In the genomic region with DNA sequence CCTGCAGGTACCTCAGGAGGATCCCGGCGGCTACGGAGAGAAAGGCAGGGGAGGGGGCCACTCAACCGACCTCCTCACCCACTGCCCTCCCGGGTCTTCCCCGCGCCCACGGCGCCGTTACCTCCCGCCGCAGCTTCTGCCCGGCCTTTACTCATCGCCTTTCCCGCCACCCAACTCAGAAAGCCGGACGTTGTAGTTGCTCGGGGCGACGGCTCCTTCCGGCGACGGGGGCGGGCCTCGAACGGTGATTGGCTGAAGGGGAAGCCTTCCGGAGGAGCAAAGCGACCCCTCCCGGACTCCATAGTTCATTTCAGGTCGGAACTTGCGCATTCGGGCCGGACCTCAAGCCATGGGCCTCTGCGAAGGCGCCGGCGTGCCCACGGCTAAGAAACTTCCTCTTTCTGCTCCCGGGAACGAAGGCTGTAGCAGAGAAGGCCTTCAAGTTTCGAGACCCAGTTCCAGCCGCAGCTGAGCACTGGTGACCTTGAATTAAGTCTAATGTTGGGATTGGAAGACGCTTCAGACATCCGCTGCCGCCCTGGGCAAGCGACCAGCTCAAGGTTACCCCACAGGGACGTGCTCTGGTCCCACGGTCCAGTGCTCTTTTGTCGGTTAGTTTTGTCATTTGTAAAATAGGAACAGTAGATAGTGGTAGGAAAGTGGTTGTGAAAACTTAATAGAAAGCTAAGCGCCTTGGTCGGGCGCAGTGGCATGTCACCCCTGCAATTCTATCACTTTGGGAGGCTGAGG, we compare ENCODE assay signal across 1 cellular context.
TF ChIP-seq lines count a peak whose summit lies in the region.

PSMC3IP (minus strand) TSS at position 198 of the 750 bp plus-strand sequence; CDS start at position 155, 43 bp downstream.

TF ChIP-seq in K562, 482 proteins besides CTCF, POLR2A, EP300 and RAD21 (continued from another document and continues in another):
- TF ChIP-seq, protein P1, sequence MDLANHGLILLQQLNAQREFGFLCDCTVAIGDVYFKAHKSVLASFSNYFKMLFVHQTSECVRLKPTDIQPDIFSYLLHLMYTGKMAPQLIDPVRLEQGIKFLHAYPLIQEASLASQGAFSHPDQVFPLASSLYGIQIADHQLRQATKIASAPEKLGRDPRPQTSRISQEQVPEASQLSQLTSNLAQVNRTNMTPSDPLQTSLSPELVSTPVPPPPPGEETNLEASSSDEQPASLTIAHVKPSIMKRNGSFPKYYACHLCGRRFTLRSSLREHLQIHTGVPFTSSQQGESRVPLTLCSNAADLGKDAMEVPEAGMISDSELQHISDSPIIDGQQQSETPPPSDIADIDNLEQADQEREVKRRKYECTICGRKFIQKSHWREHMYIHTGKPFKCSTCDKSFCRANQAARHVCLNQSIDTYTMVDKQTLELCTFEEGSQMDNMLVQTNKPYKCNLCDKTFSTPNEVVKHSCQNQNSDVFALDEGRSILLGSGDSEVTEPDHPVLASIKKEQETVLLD (IDR thresholded peaks at IDR 0.05) = peak; percentile 21; the same call in 1 of the 2 replicates
- TF ChIP-seq STAT6 (CRISPR knock-in tag; IDR thresholded peaks at IDR 0.05) = no peak; the same call in 1 of the 2 replicates
- TF ChIP-seq SAP30 (IDR thresholded peaks at IDR 0.05; ENCODE audit: borderline replicate concordance, insufficient read depth, low read depth, low read length, poor library complexity, severe bottlenecking) = peak; percentile 72
- TF ChIP-seq CBX3 (IDR thresholded peaks at IDR 0.05; ENCODE audit: borderline replicate concordance in 1 of 2, low read length in 2 of 2) = peak in 1 of 2 experiments; percentile 24; a peak in 1 of 3 replicates
- TF ChIP-seq, protein P2, sequence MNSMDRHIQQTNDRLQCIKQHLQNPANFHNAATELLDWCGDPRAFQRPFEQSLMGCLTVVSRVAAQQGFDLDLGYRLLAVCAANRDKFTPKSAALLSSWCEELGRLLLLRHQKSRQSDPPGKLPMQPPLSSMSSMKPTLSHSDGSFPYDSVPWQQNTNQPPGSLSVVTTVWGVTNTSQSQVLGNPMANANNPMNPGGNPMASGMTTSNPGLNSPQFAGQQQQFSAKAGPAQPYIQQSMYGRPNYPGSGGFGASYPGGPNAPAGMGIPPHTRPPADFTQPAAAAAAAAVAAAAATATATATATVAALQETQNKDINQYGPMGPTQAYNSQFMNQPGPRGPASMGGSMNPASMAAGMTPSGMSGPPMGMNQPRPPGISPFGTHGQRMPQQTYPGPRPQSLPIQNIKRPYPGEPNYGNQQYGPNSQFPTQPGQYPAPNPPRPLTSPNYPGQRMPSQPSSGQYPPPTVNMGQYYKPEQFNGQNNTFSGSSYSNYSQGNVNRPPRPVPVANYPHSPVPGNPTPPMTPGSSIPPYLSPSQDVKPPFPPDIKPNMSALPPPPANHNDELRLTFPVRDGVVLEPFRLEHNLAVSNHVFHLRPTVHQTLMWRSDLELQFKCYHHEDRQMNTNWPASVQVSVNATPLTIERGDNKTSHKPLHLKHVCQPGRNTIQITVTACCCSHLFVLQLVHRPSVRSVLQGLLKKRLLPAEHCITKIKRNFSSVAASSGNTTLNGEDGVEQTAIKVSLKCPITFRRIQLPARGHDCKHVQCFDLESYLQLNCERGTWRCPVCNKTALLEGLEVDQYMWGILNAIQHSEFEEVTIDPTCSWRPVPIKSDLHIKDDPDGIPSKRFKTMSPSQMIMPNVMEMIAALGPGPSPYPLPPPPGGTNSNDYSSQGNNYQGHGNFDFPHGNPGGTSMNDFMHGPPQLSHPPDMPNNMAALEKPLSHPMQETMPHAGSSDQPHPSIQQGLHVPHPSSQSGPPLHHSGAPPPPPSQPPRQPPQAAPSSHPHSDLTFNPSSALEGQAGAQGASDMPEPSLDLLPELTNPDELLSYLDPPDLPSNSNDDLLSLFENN (IDR thresholded peaks at IDR 0.05; ENCODE audit: low read depth in 2 of 2, low read length in 2 of 2) = no peak
- no peak for TF ChIP-seq ZBTB5 (IDR thresholded peaks at IDR 0.05)
- TF ChIP-seq HMGN3 (IDR thresholded peaks at IDR 0.05; ENCODE audit: borderline replicate concordance, extremely low read depth, insufficient read length, low read depth, low read length) = peak; percentile 60
- TF ChIP-seq, protein P3, sequence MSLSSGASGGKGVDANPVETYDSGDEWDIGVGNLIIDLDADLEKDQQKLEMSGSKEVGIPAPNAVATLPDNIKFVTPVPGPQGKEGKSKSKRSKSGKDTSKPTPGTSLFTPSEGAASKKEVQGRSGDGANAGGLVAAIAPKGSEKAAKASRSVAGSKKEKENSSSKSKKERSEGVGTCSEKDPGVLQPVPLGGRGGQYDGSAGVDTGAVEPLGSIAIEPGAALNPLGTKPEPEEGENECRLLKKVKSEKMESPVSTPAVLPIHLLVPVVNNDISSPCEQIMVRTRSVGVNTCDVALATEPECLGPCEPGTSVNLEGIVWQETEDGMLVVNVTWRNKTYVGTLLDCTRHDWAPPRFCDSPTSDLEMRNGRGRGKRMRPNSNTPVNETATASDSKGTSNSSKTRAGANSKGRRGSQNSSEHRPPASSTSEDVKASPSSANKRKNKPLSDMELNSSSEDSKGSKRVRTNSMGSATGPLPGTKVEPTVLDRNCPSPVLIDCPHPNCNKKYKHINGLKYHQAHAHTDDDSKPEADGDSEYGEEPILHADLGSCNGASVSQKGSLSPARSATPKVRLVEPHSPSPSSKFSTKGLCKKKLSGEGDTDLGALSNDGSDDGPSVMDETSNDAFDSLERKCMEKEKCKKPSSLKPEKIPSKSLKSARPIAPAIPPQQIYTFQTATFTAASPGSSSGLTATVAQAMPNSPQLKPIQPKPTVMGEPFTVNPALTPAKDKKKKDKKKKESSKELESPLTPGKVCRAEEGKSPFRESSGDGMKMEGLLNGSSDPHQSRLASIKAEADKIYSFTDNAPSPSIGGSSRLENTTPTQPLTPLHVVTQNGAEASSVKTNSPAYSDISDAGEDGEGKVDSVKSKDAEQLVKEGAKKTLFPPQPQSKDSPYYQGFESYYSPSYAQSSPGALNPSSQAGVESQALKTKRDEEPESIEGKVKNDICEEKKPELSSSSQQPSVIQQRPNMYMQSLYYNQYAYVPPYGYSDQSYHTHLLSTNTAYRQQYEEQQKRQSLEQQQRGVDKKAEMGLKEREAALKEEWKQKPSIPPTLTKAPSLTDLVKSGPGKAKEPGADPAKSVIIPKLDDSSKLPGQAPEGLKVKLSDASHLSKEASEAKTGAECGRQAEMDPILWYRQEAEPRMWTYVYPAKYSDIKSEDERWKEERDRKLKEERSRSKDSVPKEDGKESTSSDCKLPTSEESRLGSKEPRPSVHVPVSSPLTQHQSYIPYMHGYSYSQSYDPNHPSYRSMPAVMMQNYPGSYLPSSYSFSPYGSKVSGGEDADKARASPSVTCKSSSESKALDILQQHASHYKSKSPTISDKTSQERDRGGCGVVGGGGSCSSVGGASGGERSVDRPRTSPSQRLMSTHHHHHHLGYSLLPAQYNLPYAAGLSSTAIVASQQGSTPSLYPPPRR (CRISPR knock-in tag; IDR thresholded peaks at IDR 0.05; ENCODE audit: borderline replicate concordance) = no peak
- TF ChIP-seq PCBP2 (IDR thresholded peaks at IDR 0.05; ENCODE audit: low read depth, low read length, poor library complexity, severe bottlenecking) = no peak
- no peak for TF ChIP-seq ZNF57 (CRISPR knock-in tag; IDR thresholded peaks at IDR 0.05)
- no peak for TF ChIP-seq NCOA6 (IDR thresholded peaks at IDR 0.05)
- no peak; a peak in 1 of 4 replicates for TF ChIP-seq MLLT1 (IDR thresholded peaks at IDR 0.05)
- no peak for TF ChIP-seq HNRNPL (IDR thresholded peaks at IDR 0.05; ENCODE audit: low read depth, low read length)
- TF ChIP-seq POLR2B (IDR thresholded peaks at IDR 0.05; ENCODE audit: low read depth, partially characterized antibody) = peak; percentile 86
- no peak for TF ChIP-seq PRMT5 (CRISPR knock-in tag; IDR thresholded peaks at IDR 0.05)
- no peak for TF ChIP-seq SMARCB1 (IDR thresholded peaks at IDR 0.05; ENCODE audit: insufficient read length, low read depth)
- TF ChIP-seq TAF7 (tag; IDR thresholded peaks at IDR 0.05) = no peak
- no peak for TF ChIP-seq RBM39 (optimal IDR thresholded peaks at IDR 0.05; ENCODE audit: low read depth, low read length)
- TF ChIP-seq, protein P4, sequence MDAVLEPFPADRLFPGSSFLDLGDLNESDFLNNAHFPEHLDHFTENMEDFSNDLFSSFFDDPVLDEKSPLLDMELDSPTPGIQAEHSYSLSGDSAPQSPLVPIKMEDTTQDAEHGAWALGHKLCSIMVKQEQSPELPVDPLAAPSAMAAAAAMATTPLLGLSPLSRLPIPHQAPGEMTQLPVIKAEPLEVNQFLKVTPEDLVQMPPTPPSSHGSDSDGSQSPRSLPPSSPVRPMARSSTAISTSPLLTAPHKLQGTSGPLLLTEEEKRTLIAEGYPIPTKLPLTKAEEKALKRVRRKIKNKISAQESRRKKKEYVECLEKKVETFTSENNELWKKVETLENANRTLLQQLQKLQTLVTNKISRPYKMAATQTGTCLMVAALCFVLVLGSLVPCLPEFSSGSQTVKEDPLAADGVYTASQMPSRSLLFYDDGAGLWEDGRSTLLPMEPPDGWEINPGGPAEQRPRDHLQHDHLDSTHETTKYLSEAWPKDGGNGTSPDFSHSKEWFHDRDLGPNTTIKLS (IDR thresholded peaks at IDR 0.05; ENCODE audit: borderline replicate concordance, low read depth) = no peak
- TF ChIP-seq ZNF282 (CRISPR knock-in tag; IDR thresholded peaks at IDR 0.05) = no peak
- TF ChIP-seq, protein P5, sequence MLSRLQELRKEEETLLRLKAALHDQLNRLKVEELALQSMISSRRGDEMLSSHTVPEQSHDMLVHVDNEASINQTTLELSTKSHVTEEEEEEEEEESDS (CRISPR knock-in tag; IDR thresholded peaks at IDR 0.05) = no peak
- TF ChIP-seq THRAP3 (IDR thresholded peaks at IDR 0.05; ENCODE audit: borderline replicate concordance) = no peak; the same call in none of the 2 replicates
- no peak for TF ChIP-seq ZC3H8 (IDR thresholded peaks at IDR 0.05)
- TF ChIP-seq MYNN (IDR thresholded peaks at IDR 0.05) = peak; percentile 55; the same call in 1 of the 2 replicates
- TF ChIP-seq MYNN (CRISPR knock-in tag; IDR thresholded peaks at IDR 0.05) = no peak
- TF ChIP-seq NFIX (CRISPR knock-in tag; IDR thresholded peaks at IDR 0.05; ENCODE audit: low read depth) = no peak
- TF ChIP-seq, protein P6, sequence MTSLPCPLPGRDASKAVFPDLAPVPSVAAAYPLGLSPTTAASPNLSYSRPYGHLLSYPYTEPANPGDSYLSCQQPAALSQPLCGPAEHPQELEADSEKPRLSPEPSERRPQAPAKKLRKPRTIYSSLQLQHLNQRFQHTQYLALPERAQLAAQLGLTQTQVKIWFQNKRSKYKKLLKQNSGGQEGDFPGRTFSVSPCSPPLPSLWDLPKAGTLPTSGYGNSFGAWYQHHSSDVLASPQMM (CRISPR knock-in tag; IDR thresholded peaks at IDR 0.05) = no peak
- no peak for TF ChIP-seq EWSR1 (IDR thresholded peaks at IDR 0.05; ENCODE audit: borderline replicate concordance, low read depth, partially characterized antibody)
- TF ChIP-seq DMBX1 (CRISPR knock-in tag; IDR thresholded peaks at IDR 0.05; ENCODE audit: borderline replicate concordance) = no peak
- TF ChIP-seq ATF7 (IDR thresholded peaks at IDR 0.05) = peak; percentile 73
- TF ChIP-seq ZBTB1 (CRISPR knock-in tag; IDR thresholded peaks at IDR 0.05; ENCODE audit: borderline replicate concordance, low read depth) = no peak
- TF ChIP-seq SIN3A (IDR thresholded peaks at IDR 0.05; ENCODE audit: borderline replicate concordance in 2 of 2, control insufficient read depth in 1 of 2, low read depth in 2 of 2, low read length in 2 of 2) = peak; percentile 78; a peak in 2 of 4 replicates
- no peak for TF ChIP-seq ZNF316 (IDR thresholded peaks at IDR 0.05)
- TF ChIP-seq BCL6 (CRISPR knock-in tag; IDR thresholded peaks at IDR 0.05) = no peak
- no peak for TF ChIP-seq MAX (CRISPR knock-in tag; IDR thresholded peaks at IDR 0.05)
- no peak for TF ChIP-seq TCF7L2 (IDR thresholded peaks at IDR 0.05; ENCODE audit: low read depth, low read length)
- no peak for TF ChIP-seq NELFE (IDR thresholded peaks at IDR 0.05; ENCODE audit: insufficient read depth, insufficient read length)
- peak; percentile 94 for TF ChIP-seq GABPB1 (CRISPR knock-in tag; IDR thresholded peaks at IDR 0.05)
- no peak for TF ChIP-seq ZNF324 (CRISPR knock-in tag; IDR thresholded peaks at IDR 0.05)
